In genomic region chr17:48578616-48579560, GRCh38 we compare ENCODE assay signal across 1 cellular context.
TF ChIP-seq lines count a peak whose summit lies in the region.

No MANE protein-coding gene starts in this region.

TF ChIP-seq in K562, 482 proteins besides CTCF, POLR2A, EP300 and RAD21 (continues in another document):
- TF ChIP-seq MTF1 (CRISPR knock-in tag; IDR thresholded peaks at IDR 0.05; ENCODE audit: borderline replicate concordance) (no peak), ZNF583 (CRISPR knock-in tag; IDR thresholded peaks at IDR 0.05) (no peak), SMAD4 (CRISPR knock-in tag; conservative IDR thresholded peaks at IDR 0.05) (no peak), FIP1L1 (IDR thresholded peaks at IDR 0.05; ENCODE audit: low read depth, low read length, poor library complexity, severe bottlenecking) (no peak), HDAC1 (IDR thresholded peaks at IDR 0.05) (0 out of 4 replicates have a peak, but pooled peaks of 1 of the 2 experiments have one; percentile 15), ZNF146 (CRISPR knock-in tag; IDR thresholded peaks at IDR 0.05; ENCODE audit: unreplicated experiment) (no peak), CREB1 (IDR thresholded peaks at IDR 0.05) (no peak), CREB1 (CRISPR knock-in tag; IDR thresholded peaks at IDR 0.05) (no peak), CXXC5 (CRISPR knock-in tag; IDR thresholded peaks at IDR 0.05) (peak; percentile 19; the same call in 1 of the 2 replicates), ZNF41 (CRISPR knock-in tag; conservative IDR thresholded peaks at IDR 0.05) (no peak), ZNF232 (CRISPR knock-in tag; IDR thresholded peaks at IDR 0.05) (no peak), ZNF780A (CRISPR knock-in tag; IDR thresholded peaks at IDR 0.05) (peak; percentile 64; the same call in 1 of the 2 replicates), NFE2L1 (tag; IDR thresholded peaks at IDR 0.05; ENCODE audit: borderline replicate concordance, low read depth) (no peak), TBP (optimal IDR thresholded peaks at IDR 0.05; ENCODE audit: low read depth, low read length) (peak; percentile 32), POLR2AphosphoS2 (IDR thresholded peaks at IDR 0.05; ENCODE audit: low read length) (no peak), NCOA6 (IDR thresholded peaks at IDR 0.05) (no peak), ZSCAN32 (CRISPR knock-in tag; IDR thresholded peaks at IDR 0.05) (no peak), TFE3 (CRISPR knock-in tag; IDR thresholded peaks at IDR 0.05) (no peak), PBX2 (CRISPR knock-in tag; IDR thresholded peaks at IDR 0.05; ENCODE audit: low read depth) (no peak), PBX2 (tag; conservative IDR thresholded peaks at IDR 0.05; ENCODE audit: low read depth) (peak; percentile 38), ZNF408 (CRISPR knock-in tag; IDR thresholded peaks at IDR 0.05; ENCODE audit: low read depth) (no peak), RREB1 (CRISPR knock-in tag; IDR thresholded peaks at IDR 0.05) (0 out of 2 replicates have a peak, but pooled peaks have one; percentile 26), TGIF2 (CRISPR knock-in tag; IDR thresholded peaks at IDR 0.05) (no peak), E2F1 (CRISPR knock-in tag; IDR thresholded peaks at IDR 0.05) (no peak), SUPT5H (IDR thresholded peaks at IDR 0.05) (peak; percentile 38), HDAC3 (IDR thresholded peaks at IDR 0.05; ENCODE audit: borderline replicate concordance, partially characterized antibody) (no peak), ZNF212 (CRISPR knock-in tag; IDR thresholded peaks at IDR 0.05) (no peak), STAT6 (CRISPR knock-in tag; IDR thresholded peaks at IDR 0.05) (no peak), RNF2 (IDR thresholded peaks at IDR 0.05) (no peak), ZBTB7A (IDR thresholded peaks at IDR 0.05; ENCODE audit: borderline replicate concordance, control insufficient read depth, low read depth, low read length) (peak; percentile 82; the same call in 1 of the 2 replicates), JUNB (CRISPR knock-in tag; conservative IDR thresholded peaks at IDR 0.05) (no peak), ZBTB2 (IDR thresholded peaks at IDR 0.05) (peak; percentile 59), PRPF4 (IDR thresholded peaks at IDR 0.05; ENCODE audit: insufficient read depth, low read depth, low read length, poor library complexity, severe bottlenecking) (no peak), PHF8 (IDR thresholded peaks at IDR 0.05; ENCODE audit: borderline replicate concordance, low read length) (peak; percentile 32; the same call in 1 of the 2 replicates), HOMEZ (CRISPR knock-in tag; IDR thresholded peaks at IDR 0.05) (0 out of 2 replicates have a peak, but pooled peaks have one; percentile 24), BDP1 (IDR thresholded peaks at IDR 0.05; ENCODE audit: insufficient read depth, insufficient read length) (no peak), CBFB (CRISPR knock-in tag; IDR thresholded peaks at IDR 0.05) (no peak), ESRRA (IDR thresholded peaks at IDR 0.05; ENCODE audit: borderline replicate concordance, low read depth) (no peak), CLOCK (CRISPR knock-in tag; IDR thresholded peaks at IDR 0.05; ENCODE audit: borderline replicate concordance) (no peak), POLR3G (IDR thresholded peaks at IDR 0.05; ENCODE audit: extremely low read depth, insufficient read length, insufficient replicate concordance) (no peak), ZNF75A (CRISPR knock-in tag; IDR thresholded peaks at IDR 0.05) (no peak)
